Comparison of ENCODE assay signal across 32 cellular contexts in genomic region chr5:82426419-82427154, GRCh38.
A peak's percentile ranks its signal among the peaks of the same experiment; 100 is the strongest.
DNase-seq lines count a peak whose midpoint lies in the region; ATAC-seq, FAIRE-seq and TF ChIP-seq lines count a peak whose summit lies in the region.
"Had no signal": no experiment of that assay in that cellular context is flagged by ENCODE, and none has a peak within 500 bp of the region (broad histone marks: within the 10 kb centered on the region; RNA-seq: fewer than 3 reads in every experiment).

No MANE protein-coding gene starts in this region.

- H3K4me2 ChIP-seq in neuronal stem cell (ENCODE audit: insufficient read depth, low read length, poor library complexity, severe bottlenecking), result no peak overlapping the region
- H3K4me2 ChIP-seq: BLaER1 had no signal

- no CpG with 5 or more reads among the region's 4 CpGs for WGBS in neuronal stem cell (ENCODE audit: extremely low coverage in 2 of 2, insufficient read length in 2 of 2, insufficient replicate concordance in 1 of 2), 2 donors
- 53 to 72% methylated on average over 4 of the region's 4 CpGs for WGBS in pancreas, 2 donors

- H3K18ac ChIP-seq in neuronal stem cell (ENCODE audit: low read length), result no peak overlapping the region

- TF ChIP-seq CTCF in fibroblast of the aortic adventitia (IDR thresholded peaks at IDR 0.05; ENCODE audit: insufficient read depth, low read length) (no peak), upper lobe of right lung (IDR thresholded peaks at IDR 0.05) (no peak), pancreas (IDR thresholded peaks at IDR 0.05) (no peak)

- DNase-seq in adipocyte (ENCODE audit: low read depth), result no peak
- DNase-seq in fibroblast of the aortic adventitia (ENCODE audit: low read depth), result peak; percentile 59
- no peak for DNase-seq in neuronal stem cell (ENCODE audit: low spot score)
- DNase-seq in upper lobe of right lung, result no peak
- DNase-seq in T-helper 9 cell, result no peak
- DNase-seq in pancreas, result no peak
- DNase-seq: activated CD4-positive, alpha-beta T cell treated with anti-CD3 and anti-CD28 coated beads, Interleukin-2, amount 10 ng/mL, durations not matched to agents 24 days and 14 days; activated CD8-positive, alpha-beta memory T cell treated with anti-CD3 and anti-CD28 coated beads for 24 hours; activated T-cell treated with anti-CD3 and anti-CD28 coated beads for 4 hours; effector CD4-positive, alpha-beta T cell; H9; head of caudate nucleus; kidney; MV-4-11; naive thymus-derived CD8-positive, alpha-beta T cell; NCI-H1436 treated with DMSO at 0.1 percent for 48 hours; NCI-H2081 treated with DMSO at 0.1 percent for 48 hours; NCI-H345; NCI-H69; stimulated activated CD4-positive, alpha-beta T cell treated with anti-CD3 and anti-CD28 coated beads, Interleukin-12 subunit alpha, Interleukin-12 subunit beta, amount 100 ng/mL, for 4 hours; stimulated activated CD4-positive, alpha-beta T cell treated with anti-CD3 and anti-CD28 coated beads, Interleukin-4, amount 100 ng/mL, for 1 hour; stomach had no signal

- H3K4me3 ChIP-seq in adipocyte (ENCODE audit: low read length) (no peak overlapping the region), fibroblast of the aortic adventitia (ENCODE audit: low read depth, low read length) (no peak overlapping the region), neuronal stem cell (ENCODE audit: low read length in 2 of 2) (peak overlapping the region in 1 of 2 donors; percentile 56), upper lobe of right lung (no peak overlapping the region), pancreas (no peak overlapping the region)
- H3K4me3 ChIP-seq: BLaER1, lung, stomach, thyroid gland had no signal

- no peak overlapping the region for H2AK5ac ChIP-seq in neuronal stem cell (ENCODE audit: low read depth, low read length)

- H2BK15ac ChIP-seq in neuronal stem cell (ENCODE audit: low read length), result no peak overlapping the region

- peak overlapping the region; percentile 26 for H3K9ac ChIP-seq in adipocyte (ENCODE audit: low read length)
- no peak overlapping the region for H3K9ac ChIP-seq in neuronal stem cell (ENCODE audit: low read depth, low read length, poor library complexity)
- H3K9ac ChIP-seq: BLaER1 had no signal

- H3K9me3 ChIP-seq in adipocyte (ENCODE audit: control insufficient read depth, low read length) (no peaks in the 10 kb centered on the region), neuronal stem cell (replicated peaks in 1 of 2; ENCODE audit: control insufficient read depth in 2 of 2, insufficient read depth in 1 of 2, low read depth in 1 of 2, low read length in 2 of 2) (peaks cover 0 to 2% of the 10 kb centered on the region in 2 donors), upper lobe of right lung (no peaks in the 10 kb centered on the region), pancreas (no peaks in the 10 kb centered on the region)
- H3K9me3 ChIP-seq: BLaER1, stomach, thyroid gland had no signal

- H3K27me3 ChIP-seq in adipocyte (replicated peaks; ENCODE audit: control insufficient read depth, insufficient read depth, low read length) (no peaks in the 10 kb centered on the region), neuronal stem cell (ENCODE audit: control insufficient read depth in 3 of 3, insufficient read depth in 3 of 3, low read depth in 1 of 3, low read length in 3 of 3) (peaks cover 0 to 1% (median 0%) of the 10 kb centered on the region in 3 experiments), upper lobe of right lung (no peaks in the 10 kb centered on the region), pancreas (no peaks in the 10 kb centered on the region)
- H3K27me3 ChIP-seq: BLaER1, stomach, thyroid gland had no signal

- H3K36me3 ChIP-seq in adipocyte (ENCODE audit: control insufficient read depth, insufficient read depth, low read length, severe bottlenecking), result no peaks in the 10 kb centered on the region
- H3K36me3 ChIP-seq in neuronal stem cell (replicated peaks in 1 of 2; ENCODE audit: control insufficient read depth in 2 of 2, insufficient read depth in 2 of 2, low read length in 2 of 2), result no peaks in the 10 kb centered on the region
- H3K36me3 ChIP-seq in upper lobe of right lung, result no peaks in the 10 kb centered on the region
- H3K36me3 ChIP-seq in pancreas, result no peaks in the 10 kb centered on the region
- H3K36me3 ChIP-seq: BLaER1, stomach, thyroid gland had no signal

- H3K27ac ChIP-seq in neuronal stem cell (replicated peaks; ENCODE audit: low read length) (no peak overlapping the region), upper lobe of right lung (no peak overlapping the region), pancreas (no peak overlapping the region)
- H3K27ac ChIP-seq: BLaER1, HL-60, thyroid gland had no signal

- H2BK120ac ChIP-seq in neuronal stem cell (ENCODE audit: low read depth, low read length), result no peak overlapping the region

- H4K8ac ChIP-seq in neuronal stem cell (ENCODE audit: low read depth, low read length), result no peak overlapping the region

- no peak overlapping the region for H3K23ac ChIP-seq in neuronal stem cell (ENCODE audit: low read depth, low read length, poor library complexity)

- intact Hi-C loops in upper lobe of right lung (cut with DNase I) (no loop called here), pancreas (cut with DNase I) (no loop called here)

- H3K14ac ChIP-seq in neuronal stem cell (ENCODE audit: low read length), result no peak overlapping the region

- peaks cover 49% of the 10 kb centered on the region for H3K4me1 ChIP-seq in adipocyte (ENCODE audit: control insufficient read depth, insufficient read depth, low read length)
- H3K4me1 ChIP-seq in neuronal stem cell (ENCODE audit: control insufficient read depth in 2 of 2, insufficient read depth in 1 of 2, low read depth in 1 of 2, low read length in 2 of 2), result no peaks in the 10 kb centered on the region
- peaks cover 2% of the 10 kb centered on the region for H3K4me1 ChIP-seq in upper lobe of right lung
- H3K4me1 ChIP-seq in pancreas, result no peaks in the 10 kb centered on the region
- H3K4me1 ChIP-seq: BLaER1, stomach, thyroid gland had no signal

- no peak overlapping the region for H4K91ac ChIP-seq in neuronal stem cell (ENCODE audit: low read depth, low read length, poor library complexity)

- H2AFZ ChIP-seq in neuronal stem cell (ENCODE audit: low read length), result peak overlapping the region; percentile 43

- FAIRE-seq in pancreas (lab: Jason Lieb, UNC), result no peak
- FAIRE-seq: colon, GM12891, kidney had no signal

- H2BK12ac ChIP-seq in neuronal stem cell (ENCODE audit: low read length), result no peak overlapping the region

- ATAC-seq in upper lobe of right lung, result peak; percentile 67
- ATAC-seq in GM18505 (IDR thresholded peaks at IDR 0.05; ENCODE audit: unreplicated experiment), result no peak
- ATAC-seq in pancreas, result no peak
- ATAC-seq: activated naive CD4-positive, alpha-beta T cell treated with anti-CD3 and anti-CD28 coated beads, Interleukin-2, amount 50 U/mL, for 72 hours; naive thymus-derived CD8-positive, alpha-beta T cell; Panc1; WTC11 had no signal

- H3K79me1 ChIP-seq in neuronal stem cell (ENCODE audit: low read depth, low read length), result no peaks in the 10 kb centered on the region

- H3K4ac ChIP-seq in neuronal stem cell (ENCODE audit: low read length), result no peak overlapping the region

- TF ChIP-seq POLR2A in GM18505 (IDR thresholded peaks at IDR 0.05; ENCODE audit: borderline replicate concordance, extremely low read depth, insufficient read depth, insufficient read length), result no peak

- H2BK5ac ChIP-seq in neuronal stem cell (ENCODE audit: low read length), result no peak overlapping the region
